14 cellular contexts compared by ENCODE assay signal in the genomic region with DNA sequence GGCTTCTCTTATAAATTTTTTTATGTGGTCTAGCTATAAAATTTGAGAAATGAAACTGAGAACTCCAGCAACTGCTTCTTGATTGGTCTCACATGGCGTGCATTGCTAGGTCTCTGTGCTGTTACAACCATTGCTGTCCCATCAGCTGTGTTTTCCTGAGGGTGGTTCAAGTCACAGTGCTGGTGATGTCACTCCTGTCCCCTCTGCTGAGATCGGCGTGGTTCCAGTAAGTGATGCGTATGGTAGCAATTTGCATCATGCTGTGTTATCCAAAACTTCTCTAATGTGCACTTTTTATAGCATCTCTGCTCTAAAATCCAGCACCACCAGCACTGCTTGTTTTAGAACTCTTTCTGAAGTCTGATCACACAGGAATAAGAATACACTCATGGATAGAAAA.
DNase-seq lines count a peak whose midpoint lies in the region; ATAC-seq and TF ChIP-seq lines count a peak whose summit lies in the region.
"Had no signal": no experiment of that assay in that cellular context is flagged by ENCODE, and none has a peak within 500 bp of the region (broad histone marks: within the 10 kb centered on the region; RNA-seq: fewer than 3 reads in every experiment).

No MANE protein-coding gene starts in this region.

- H3K36me3 Mint-ChIP-seq in CD14-positive monocyte, result no peaks in the 10 kb centered on the region
- H3K36me3 Mint-ChIP-seq: activated naive CD8-positive, alpha-beta T cell; stimulated activated effector memory CD8-positive, alpha-beta T cell treated with anti-CD3 and anti-CD28 coated beads, Interleukin-12 subunit alpha, Interleukin-12 subunit beta, amount 100 ng/mL, for 72 hours had no signal

- peaks cover 0 to 8% (median 4%) of the 10 kb centered on the region in 7 donors for H3K9me3 Mint-ChIP-seq in CD14-positive monocyte

- peak overlapping the region; percentile 25 to 88 (median 84) for H3K27ac Mint-ChIP-seq in CD14-positive monocyte
- H3K27ac Mint-ChIP-seq: activated naive CD8-positive, alpha-beta T cell; stimulated activated effector memory CD8-positive, alpha-beta T cell treated with anti-CD3 and anti-CD28 coated beads, Interleukin-12 subunit alpha, Interleukin-12 subunit beta, amount 100 ng/mL, for 72 hours had no signal

- peak; percentile 54 for DNase-seq in CD14-positive monocyte (ENCODE audit: low spot score)
- DNase-seq in MV-4-11 (lab: John Stamatoyannopoulos, UW), result peak; percentile 82
- peak; percentile 24 for DNase-seq in fibroblast of peridontal ligament (ENCODE audit: extremely low read depth)
- peak; percentile 37 for DNase-seq in pons (ENCODE audit: low spot score)
- DNase-seq in activated T-cell treated with anti-CD3 and anti-CD28 coated beads, Interleukin-2, amount 50 U/mL, for 48 hours, result no peak
- DNase-seq in NCI-H526 treated with DMSO at 0.1 percent for 48 hours (lab: John Stamatoyannopoulos, UW), result no peak
- no peak for DNase-seq in omental fat pad (ENCODE audit: low spot score)
- no peak for DNase-seq in DMS53 treated with DMSO at 0.1 percent for 48 hours (lab: John Stamatoyannopoulos, UW; ENCODE audit: unreplicated experiment)
- DNase-seq: dermis blood vessel endothelial cell; GDM1; NCI-H2171 treated with DMSO at 0.1 percent for 48 hours; stimulated activated CD4-positive, alpha-beta T cell treated with anti-CD3 and anti-CD28 coated beads, Interleukin-2, amount 100 ng/mL, for 24 hours had no signal

- TF ChIP-seq CTCF in CD14-positive monocyte (IDR thresholded peaks at IDR 0.05), result no peak
- TF ChIP-seq CTCF in omental fat pad (IDR thresholded peaks at IDR 0.05), result no peak

- peak overlapping the region; percentile 40 to 79 for H3K4me3 Mint-ChIP-seq in CD14-positive monocyte
- H3K4me3 Mint-ChIP-seq: activated naive CD8-positive, alpha-beta T cell; stimulated activated effector memory CD8-positive, alpha-beta T cell treated with anti-CD3 and anti-CD28 coated beads, Interleukin-12 subunit alpha, Interleukin-12 subunit beta, amount 100 ng/mL, for 72 hours had no signal

- intact Hi-C loops in CD14-positive monocyte (cut with micrococcal nuclease), result loop anchor here in 1 of 2 donors (5.0 to 10.0 kb wide), 2 partner anchors 56 to 207 kb away; no protein-coding TSS in a partner anchor

- H3K4me1 Mint-ChIP-seq in CD14-positive monocyte, result peaks cover 30% of the 10 kb centered on the region
- H3K4me1 Mint-ChIP-seq: stimulated activated effector memory CD8-positive, alpha-beta T cell treated with anti-CD3 and anti-CD28 coated beads, Interleukin-12 subunit alpha, Interleukin-12 subunit beta, amount 100 ng/mL, for 72 hours had no signal

- H3K27me3 Mint-ChIP-seq in CD14-positive monocyte (ENCODE audit: low read depth in 3 of 3), result no peaks in the 10 kb centered on the region
- H3K27me3 Mint-ChIP-seq: activated naive CD8-positive, alpha-beta T cell had no signal

- no peak for ATAC-seq in omental fat pad (ENCODE audit: low FRiP score)
- ATAC-seq: stimulated activated effector memory CD8-positive, alpha-beta T cell treated with anti-CD3 and anti-CD28 coated beads, Interleukin-12 subunit alpha, Interleukin-12 subunit beta, amount 100 ng/mL, for 72 hours had no signal

Comparison
In these comparisons a context has a peak if more than half of its experiments do, and no peak if none do; other contexts are left out.
1. DNase-seq: peak in CD14-positive monocyte (single experiment), MV-4-11 (single experiment), fibroblast of peridontal ligament (single experiment) and pons (single experiment); none in activated T-cell treated with anti-CD3 and anti-CD28 coated beads, Interleukin-2, amount 50 U/mL, for 48 hours (0 of 2), NCI-H526 treated with DMSO at 0.1 percent for 48 hours (single experiment), omental fat pad (single experiment) and DMS53 treated with DMSO at 0.1 percent for 48 hours (single experiment).